ENCODE assay signal across 1 cellular context in the genomic region with DNA sequence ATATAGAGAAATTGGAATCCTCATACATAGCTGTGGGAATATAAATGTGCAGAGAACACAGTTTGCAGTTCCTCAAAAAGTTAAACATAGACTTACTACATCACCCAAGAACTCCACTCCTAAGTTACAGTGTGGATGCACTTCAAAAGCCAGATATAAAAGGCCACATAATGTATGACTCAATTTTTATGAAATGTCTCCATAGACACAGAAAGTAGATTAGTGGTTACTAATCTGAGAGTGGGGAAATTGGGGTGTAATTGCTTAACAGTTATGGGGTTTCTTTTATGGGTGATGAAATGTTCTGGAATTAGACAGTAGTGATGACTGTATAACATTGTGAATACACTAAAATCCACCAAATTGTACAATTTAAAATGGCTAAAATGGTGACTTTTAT.
TF ChIP-seq lines count a peak whose summit lies in the region.

No MANE protein-coding gene starts in this region.

TF ChIP-seq in SK-N-SH treated with all-trans-retinoic acid at 6 μM for 48 hours, 23 proteins besides CTCF, POLR2A, EP300 and RAD21 (continued from another document):
- no peak for TF ChIP-seq ZNF565 (CRISPR knock-in tag; conservative IDR thresholded peaks at IDR 0.05; ENCODE audit: low read depth)
- TF ChIP-seq GLIS3 (CRISPR knock-in tag; IDR thresholded peaks at IDR 0.05) = no peak
- TF ChIP-seq, protein P1, sequence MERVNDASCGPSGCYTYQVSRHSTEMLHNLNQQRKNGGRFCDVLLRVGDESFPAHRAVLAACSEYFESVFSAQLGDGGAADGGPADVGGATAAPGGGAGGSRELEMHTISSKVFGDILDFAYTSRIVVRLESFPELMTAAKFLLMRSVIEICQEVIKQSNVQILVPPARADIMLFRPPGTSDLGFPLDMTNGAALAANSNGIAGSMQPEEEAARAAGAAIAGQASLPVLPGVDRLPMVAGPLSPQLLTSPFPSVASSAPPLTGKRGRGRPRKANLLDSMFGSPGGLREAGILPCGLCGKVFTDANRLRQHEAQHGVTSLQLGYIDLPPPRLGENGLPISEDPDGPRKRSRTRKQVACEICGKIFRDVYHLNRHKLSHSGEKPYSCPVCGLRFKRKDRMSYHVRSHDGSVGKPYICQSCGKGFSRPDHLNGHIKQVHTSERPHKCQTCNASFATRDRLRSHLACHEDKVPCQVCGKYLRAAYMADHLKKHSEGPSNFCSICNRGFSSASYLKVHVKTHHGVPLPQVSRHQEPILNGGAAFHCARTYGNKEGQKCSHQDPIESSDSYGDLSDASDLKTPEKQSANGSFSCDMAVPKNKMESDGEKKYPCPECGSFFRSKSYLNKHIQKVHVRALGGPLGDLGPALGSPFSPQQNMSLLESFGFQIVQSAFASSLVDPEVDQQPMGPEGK (CRISPR knock-in tag; IDR thresholded peaks at IDR 0.05; ENCODE audit: borderline replicate concordance) = peak; percentile 42; the same call in 1 of the 2 replicates
- no peak for TF ChIP-seq PPARA (CRISPR knock-in tag; IDR thresholded peaks at IDR 0.05; ENCODE audit: borderline replicate concordance)
- TF ChIP-seq, protein P2, sequence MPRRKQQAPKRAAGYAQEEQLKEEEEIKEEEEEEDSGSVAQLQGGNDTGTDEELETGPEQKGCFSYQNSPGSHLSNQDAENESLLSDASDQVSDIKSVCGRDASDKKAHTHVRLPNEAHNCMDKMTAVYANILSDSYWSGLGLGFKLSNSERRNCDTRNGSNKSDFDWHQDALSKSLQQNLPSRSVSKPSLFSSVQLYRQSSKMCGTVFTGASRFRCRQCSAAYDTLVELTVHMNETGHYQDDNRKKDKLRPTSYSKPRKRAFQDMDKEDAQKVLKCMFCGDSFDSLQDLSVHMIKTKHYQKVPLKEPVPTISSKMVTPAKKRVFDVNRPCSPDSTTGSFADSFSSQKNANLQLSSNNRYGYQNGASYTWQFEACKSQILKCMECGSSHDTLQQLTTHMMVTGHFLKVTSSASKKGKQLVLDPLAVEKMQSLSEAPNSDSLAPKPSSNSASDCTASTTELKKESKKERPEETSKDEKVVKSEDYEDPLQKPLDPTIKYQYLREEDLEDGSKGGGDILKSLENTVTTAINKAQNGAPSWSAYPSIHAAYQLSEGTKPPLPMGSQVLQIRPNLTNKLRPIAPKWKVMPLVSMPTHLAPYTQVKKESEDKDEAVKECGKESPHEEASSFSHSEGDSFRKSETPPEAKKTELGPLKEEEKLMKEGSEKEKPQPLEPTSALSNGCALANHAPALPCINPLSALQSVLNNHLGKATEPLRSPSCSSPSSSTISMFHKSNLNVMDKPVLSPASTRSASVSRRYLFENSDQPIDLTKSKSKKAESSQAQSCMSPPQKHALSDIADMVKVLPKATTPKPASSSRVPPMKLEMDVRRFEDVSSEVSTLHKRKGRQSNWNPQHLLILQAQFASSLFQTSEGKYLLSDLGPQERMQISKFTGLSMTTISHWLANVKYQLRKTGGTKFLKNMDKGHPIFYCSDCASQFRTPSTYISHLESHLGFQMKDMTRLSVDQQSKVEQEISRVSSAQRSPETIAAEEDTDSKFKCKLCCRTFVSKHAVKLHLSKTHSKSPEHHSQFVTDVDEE (CRISPR knock-in tag; IDR thresholded peaks at IDR 0.05) = no peak
- TF ChIP-seq, protein P3, sequence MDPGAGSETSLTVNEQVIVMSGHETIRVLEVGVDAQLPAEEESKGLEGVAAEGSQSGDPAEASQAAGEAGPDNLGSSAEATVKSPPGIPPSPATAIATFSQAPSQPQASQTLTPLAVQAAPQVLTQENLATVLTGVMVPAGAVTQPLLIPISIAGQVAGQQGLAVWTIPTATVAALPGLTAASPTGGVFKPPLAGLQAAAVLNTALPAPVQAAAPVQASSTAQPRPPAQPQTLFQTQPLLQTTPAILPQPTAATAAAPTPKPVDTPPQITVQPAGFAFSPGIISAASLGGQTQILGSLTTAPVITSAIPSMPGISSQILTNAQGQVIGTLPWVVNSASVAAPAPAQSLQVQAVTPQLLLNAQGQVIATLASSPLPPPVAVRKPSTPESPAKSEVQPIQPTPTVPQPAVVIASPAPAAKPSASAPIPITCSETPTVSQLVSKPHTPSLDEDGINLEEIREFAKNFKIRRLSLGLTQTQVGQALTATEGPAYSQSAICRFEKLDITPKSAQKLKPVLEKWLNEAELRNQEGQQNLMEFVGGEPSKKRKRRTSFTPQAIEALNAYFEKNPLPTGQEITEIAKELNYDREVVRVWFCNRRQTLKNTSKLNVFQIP (CRISPR knock-in tag; IDR thresholded peaks at IDR 0.05; ENCODE audit: borderline replicate concordance, low read depth) = no peak
- no peak for TF ChIP-seq ARNTL (CRISPR knock-in tag; IDR thresholded peaks at IDR 0.05; ENCODE audit: borderline replicate concordance, low read depth)
- no peak for TF ChIP-seq BACH2 (CRISPR knock-in tag; IDR thresholded peaks at IDR 0.05; ENCODE audit: borderline replicate concordance)
- no peak for TF ChIP-seq ZFP3 (CRISPR knock-in tag; IDR thresholded peaks at IDR 0.05)
